In the genomic region with DNA sequence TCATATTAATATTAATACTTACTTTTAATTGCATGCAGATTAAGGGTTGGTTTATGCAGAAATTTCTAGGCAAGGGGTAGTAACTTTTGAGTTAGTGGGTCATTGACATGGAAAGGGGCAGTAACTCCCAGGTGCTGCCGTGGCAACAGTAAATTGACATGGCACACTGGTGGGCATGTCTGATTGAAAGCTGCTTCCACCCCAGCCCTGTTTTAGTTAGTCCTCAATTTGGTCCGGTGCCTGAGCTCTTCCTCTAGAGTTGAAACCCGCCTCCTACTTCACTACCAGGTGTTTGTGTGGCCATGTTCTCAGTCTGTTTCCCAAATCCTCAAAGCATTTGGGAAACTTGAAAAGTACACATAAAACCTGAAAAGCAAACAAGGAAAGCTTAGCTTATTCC, we compare ENCODE assay signal across 33 cellular contexts. TPM values are rescaled to one million over a fixed set of nuclear protein-coding genes. Genes with fewer than 3 reads are reported as not detected.
DNase-seq lines count a peak whose midpoint lies in the region; ATAC-seq, FAIRE-seq and TF ChIP-seq lines count a peak whose summit lies in the region.
"Had no signal": no experiment of that assay in that cellular context is flagged by ENCODE, and none has a peak within 500 bp of the region (broad histone marks: within the 10 kb centered on the region; RNA-seq: fewer than 3 reads in every experiment).

No MANE protein-coding gene starts in this region.

- no peak for TF ChIP-seq EP300 in esophagus muscularis mucosa (IDR thresholded peaks at IDR 0.05)

- H3K27me3 ChIP-seq in BLaER1 (no peaks in the 10 kb centered on the region), bronchial epithelial cell (ENCODE audit: control insufficient read depth, insufficient read depth, low read length) (no peaks in the 10 kb centered on the region), esophagus muscularis mucosa (peaks cover 0 to 6% (median 0%) of the 10 kb centered on the region in 4 donors)
- H3K27me3 ChIP-seq: BLaER1 treated with 17β-estradiol and CSF1 and Interleukin-3, amounts not matched to agents 10 nM and 100 nM had no signal

- DNase-seq in bronchial epithelial cell (ENCODE audit: low read depth) (no peak), esophagus muscularis mucosa (ENCODE audit: extremely low spot score) (peak; percentile 55), T-helper 9 cell (no peak), cerebellar nuclear complex (lab: John Stamatoyannopoulos, UW) (no peak)
- DNase-seq: 8988T; ACHN; AML-193; BE2C; C1 segment of cervical spinal cord; Caco-2; Calu3; CD4-positive, alpha-beta memory T cell; CD4-positive, alpha-beta T cell; CD4-positive, CD25-positive, alpha-beta regulatory T cell; CD8-positive, alpha-beta memory T cell; CD8-positive, alpha-beta T cell; COR-L47; DMS 273 treated with DMSO at 0.1 percent for 48 hours; DMS153; DMS53; DMS79; DMS79 treated with DMSO at 0.1 percent for 48 hours; DND-41; EL had no signal

- WGBS in esophagus muscularis mucosa: 90% methylated on average over 3 of the region's 3 CpGs

- no peaks in the 10 kb centered on the region for H3K36me3 ChIP-seq in BLaER1
- no peaks in the 10 kb centered on the region for H3K36me3 ChIP-seq in bronchial epithelial cell (ENCODE audit: control insufficient read depth, insufficient read depth, low read length)
- peaks cover 0 to 7% (median 0%) of the 10 kb centered on the region in 4 donors for H3K36me3 ChIP-seq in esophagus muscularis mucosa
- H3K36me3 ChIP-seq: BE2C; BLaER1 treated with 17β-estradiol and CSF1 and Interleukin-3, amounts not matched to agents 10 nM and 100 nM had no signal

- no peak overlapping the region for H3K9ac ChIP-seq in BLaER1
- H3K9ac ChIP-seq: BLaER1 treated with 17β-estradiol and CSF1 and Interleukin-3, amounts not matched to agents 10 nM and 100 nM had no signal

- TF ChIP-seq POLR2A in esophagus muscularis mucosa (IDR thresholded peaks at IDR 0.05; ENCODE audit: low read depth): no peak

- no peak for ATAC-seq in HG03442 (IDR thresholded peaks at IDR 0.05; ENCODE audit: unreplicated experiment)
- ATAC-seq: A549; CD8-positive, alpha-beta T cell had no signal

- FAIRE-seq in bronchial epithelial cell (lab: Jason Lieb, UNC): peak; percentile 52
- FAIRE-seq: A204.1, A549, D721Med had no signal

- H3K27ac ChIP-seq in BLaER1 (no peak overlapping the region), esophagus muscularis mucosa (replicated peaks in 1 of 4) (no peak overlapping the region)
- H3K27ac ChIP-seq: 22Rv1; A549; BLaER1 treated with 17β-estradiol and CSF1 and Interleukin-3, amounts not matched to agents 10 nM and 100 nM; C4-2B had no signal

- intact Hi-C loops in esophagus muscularis mucosa (cut with DNase I): no loop called here

- H3K4me3 ChIP-seq in BLaER1 (no peak overlapping the region), bronchial epithelial cell (ENCODE audit: low read depth, low read length) (no peak overlapping the region), esophagus muscularis mucosa (no peak overlapping the region)
- H3K4me3 ChIP-seq: A549; BLaER1 treated with 17β-estradiol and CSF1 and Interleukin-3, amounts not matched to agents 10 nM and 100 nM had no signal

- TF ChIP-seq CTCF in bronchial epithelial cell (IDR thresholded peaks at IDR 0.05; ENCODE audit: insufficient read depth, low read length, severe bottlenecking): no peak
- no peak for TF ChIP-seq CTCF in esophagus muscularis mucosa (IDR thresholded peaks at IDR 0.05)

- H3K4me1 ChIP-seq in BLaER1: peaks cover 13% of the 10 kb centered on the region
- H3K4me1 ChIP-seq in esophagus muscularis mucosa: no peaks in the 10 kb centered on the region
- H3K4me1 ChIP-seq: A549, BE2C, Caco-2 had no signal

- H3K9me3 ChIP-seq in BLaER1 (no peaks in the 10 kb centered on the region), esophagus muscularis mucosa (no peaks in the 10 kb centered on the region)
- H3K9me3 ChIP-seq: A549; BE2C; BLaER1 treated with 17β-estradiol and CSF1 and Interleukin-3, amounts not matched to agents 10 nM and 100 nM; Caco-2 had no signal

- H3K4me2 ChIP-seq in BLaER1: 0 out of 2 replicates have a peak overlapping the region, but pooled peaks have one; percentile 8
- H3K4me2 ChIP-seq: A549 had no signal

- no peaks in the 10 kb centered on the region for H4K20me1 ChIP-seq in BLaER1
- H4K20me1 ChIP-seq: BLaER1 treated with 17β-estradiol and CSF1 and Interleukin-3, amounts not matched to agents 10 nM and 100 nM had no signal

RNA-seq across cellular contexts. Expression of a gene that starts 18.4 kb away (rescaled TPM):
- total RNA-seq in bronchial epithelial cell: 0.51 and 0.79 TPM in 2 replicates
- under 1 TPM; 0.17 to 0.63 (median 0.43) TPM for total RNA-seq in esophagus muscularis mucosa
- total RNA-seq: A172 had no signal

RNA-seq across cellular contexts. Expression of a gene that starts 52.1 kb away (rescaled TPM):
- total RNA-seq in bronchial epithelial cell: 7.9 and 11.1 TPM in 2 replicates
- total RNA-seq in esophagus muscularis mucosa: 1 to 10 TPM in 3 of 4 donors, not detected in 1; 1.2 to 3.1 (median 2.7) TPM
- total RNA-seq: A172 had no signal
